ENCODE assay signal across 12 cellular contexts in genomic region chr7:20158684-20159083, GRCh38. TPM values are rescaled to one million over a fixed set of nuclear protein-coding genes. Genes with fewer than 3 reads are reported as not detected.
A peak's percentile ranks its signal among the peaks of the same experiment; 100 is the strongest.
DNase-seq lines count a peak whose midpoint lies in the region; FAIRE-seq and TF ChIP-seq lines count a peak whose summit lies in the region.
"Had no signal": no experiment of that assay in that cellular context is flagged by ENCODE, and none has a peak within 500 bp of the region (broad histone marks: within the 10 kb centered on the region; RNA-seq: fewer than 3 reads in every experiment).

No MANE protein-coding gene starts in this region.

- peaks cover 8% of the 10 kb centered on the region for H3K4me1 ChIP-seq in KMS-11 (ENCODE audit: low read depth, poor library complexity, severe bottlenecking)
- H3K4me1 ChIP-seq: testis had no signal

- H3K79me2 ChIP-seq in KMS-11 (ENCODE audit: insufficient read depth, low read depth) = no peaks in the 10 kb centered on the region

- H2AFZ ChIP-seq in KMS-11 (ENCODE audit: low read depth) = no peak overlapping the region

- H3K36me3 ChIP-seq in KMS-11 (ENCODE audit: insufficient read depth) = no peaks in the 10 kb centered on the region; the same call in 1 of the 2 replicates
- H3K36me3 ChIP-seq: SJSA1 had no signal

- H3K27ac ChIP-seq in KMS-11 (no peak overlapping the region; the same call in 1 of the 2 replicates), dorsolateral prefrontal cortex (no peak overlapping the region)
- H3K27ac ChIP-seq: SJSA1, testis had no signal

- no peaks in the 10 kb centered on the region for H3K36me3 Mint-ChIP-seq in osteocyte (ENCODE audit: unreplicated experiment)
- H3K36me3 Mint-ChIP-seq in T-helper 2 cell treated with Interferon-gamma antibody and Interleukin-4, amounts not matched to agents 5 μg/mL and 100 μg/mL, for 36 hours (ENCODE audit: low read depth) = no peaks in the 10 kb centered on the region

- no peak overlapping the region for H3K4me3 Mint-ChIP-seq in osteocyte (ENCODE audit: unreplicated experiment)
- no peak overlapping the region for H3K4me3 Mint-ChIP-seq in T-helper 2 cell treated with Interferon-gamma antibody and Interleukin-4, amounts not matched to agents 5 μg/mL and 100 μg/mL, for 36 hours

- peak; percentile 78 for FAIRE-seq in GM12892 (lab: Jason Lieb, UNC)

- no peak overlapping the region for H3K9ac ChIP-seq in KMS-11

- no peaks in the 10 kb centered on the region for H4K20me1 ChIP-seq in KMS-11 (ENCODE audit: insufficient read depth)

- H3K4me3 ChIP-seq in KMS-11 (IDR thresholded peaks at IDR 0.05; ENCODE audit: insufficient read depth, low read depth, low read length) = no peak overlapping the region
- no peak overlapping the region for H3K4me3 ChIP-seq in dorsolateral prefrontal cortex
- H3K4me3 ChIP-seq: SJSA1, testis had no signal

- H3K27ac Mint-ChIP-seq in osteocyte (ENCODE audit: unreplicated experiment) = no peak overlapping the region
- no peak overlapping the region for H3K27ac Mint-ChIP-seq in T-helper 2 cell treated with Interferon-gamma antibody and Interleukin-4, amounts not matched to agents 5 μg/mL and 100 μg/mL, for 36 hours

- no peaks in the 10 kb centered on the region for H3K9me3 Mint-ChIP-seq in osteocyte (ENCODE audit: unreplicated experiment)
- no peaks in the 10 kb centered on the region for H3K9me3 Mint-ChIP-seq in T-helper 2 cell treated with Interferon-gamma antibody and Interleukin-4, amounts not matched to agents 5 μg/mL and 100 μg/mL, for 36 hours

- intact Hi-C loops in dorsolateral prefrontal cortex (cut with DNase I) = loop anchor here (5.0 to 10.0 kb wide), 4 partner anchors 156 to 439 kb away; no protein-coding TSS in a partner anchor
- intact Hi-C loops in posterior cingulate gyrus (cut with DNase I) = loop anchor here (1.0 to 5.0 kb wide), 2 partner anchors 149 to 440 kb away; no protein-coding TSS in a partner anchor

- H3K27me3 Mint-ChIP-seq in osteocyte (ENCODE audit: unreplicated experiment) = peaks cover 5% of the 10 kb centered on the region
- H3K27me3 Mint-ChIP-seq in T-helper 2 cell treated with Interferon-gamma antibody and Interleukin-4, amounts not matched to agents 5 μg/mL and 100 μg/mL, for 36 hours (ENCODE audit: low read depth) = no peaks in the 10 kb centered on the region

- no peak for DNase-seq in GM12892 (ENCODE audit: insufficient read length)
- no peak for DNase-seq in dorsolateral prefrontal cortex
- DNase-seq in osteocyte (ENCODE audit: extremely low spot score, unreplicated experiment) = no peak
- DNase-seq in T-helper 2 cell treated with Interferon-gamma antibody and Interleukin-4, amounts not matched to agents 5 μg/mL and 100 μg/mL, for 36 hours (ENCODE audit: low spot score) = no peak
- no peak for DNase-seq in posterior cingulate gyrus
- no peak for DNase-seq in NCI-H226
- DNase-seq in SK-N-DZ (ENCODE audit: low spot score) = no peak
- DNase-seq: activated effector memory CD4-positive, alpha-beta T cell treated with Interleukin-2 at 50 U/mL for 16 hours; testis had no signal

- H3K27me3 ChIP-seq in KMS-11 (ENCODE audit: insufficient read depth, low read depth) (no peaks in the 10 kb centered on the region), dorsolateral prefrontal cortex (no peaks in the 10 kb centered on the region)
- H3K27me3 ChIP-seq: SJSA1, testis had no signal

- no peaks in the 10 kb centered on the region for H3K4me1 Mint-ChIP-seq in osteocyte (ENCODE audit: unreplicated experiment)
- H3K4me1 Mint-ChIP-seq in T-helper 2 cell treated with Interferon-gamma antibody and Interleukin-4, amounts not matched to agents 5 μg/mL and 100 μg/mL, for 36 hours (ENCODE audit: low read depth) = no peaks in the 10 kb centered on the region

- TF ChIP-seq POLR2A in GM12892 (IDR thresholded peaks at IDR 0.05; ENCODE audit: low read depth, low read length) = no peak

- no peak overlapping the region for H3K4me2 ChIP-seq in KMS-11

- TF ChIP-seq CTCF in KMS-11 (conservative IDR thresholded peaks at IDR 0.05; ENCODE audit: low read depth, low read length) (peak; percentile 39; the same call in 1 of the 2 replicates), dorsolateral prefrontal cortex (IDR thresholded peaks at IDR 0.05 in 54 of 56, conservative IDR thresholded peaks at IDR 0.05 in 2 of 56; ENCODE audit: low read depth in 1 of 56, partially characterized antibody in 56 of 56) (peak in 54 of 56 donors; percentile 24 to 81 (median 60)), osteocyte (IDR thresholded peaks at IDR 0.05) (peak; percentile 52)

RNA-seq across cellular contexts. Expression of gene MACC1, which starts 58.5 kb away (rescaled TPM):
- 12.8 TPM for polyA plus RNA-seq in GM12892 (2012; ENCODE audit: missing spikeins)
- total RNA-seq in dorsolateral prefrontal cortex (under 1 TPM in 112 of 120 experiments, not detected in 8; 0.04 to 0.83 (median 0.16) TPM), osteocyte (not detected in 2 replicates)
- polyA plus RNA-seq in SK-N-DZ (2014; cell fraction: cytosol; rRNA removed) = not detected in 2 replicates
- not detected in 2 replicates for polyA plus RNA-seq in SK-N-DZ (2014; cell fraction: nucleus; rRNA removed)
- total RNA-seq: SJSA1, skeletal muscle tissue had no signal
